13 cellular contexts compared by ENCODE assay signal in genomic region chr11:49184756-49185155, GRCh38. TPM values are rescaled to one million over a fixed set of nuclear protein-coding genes. Genes with fewer than 3 reads are reported as not detected.
"Had no signal": no experiment of that assay in that cellular context is flagged by ENCODE, and none has a peak within 500 bp of the region (broad histone marks: within the 10 kb centered on the region; RNA-seq: fewer than 3 reads in every experiment).

No MANE protein-coding gene starts in this region.

RNA-seq across cellular contexts. Expression of gene FOLH1, which starts 23.6 kb away (rescaled TPM):
- total RNA-seq: activated CD4-positive, alpha-beta T cell treated with anti-CD3 and anti-CD28 coated beads for 36 hours; activated CD4-positive, alpha-beta T cell treated with anti-CD3 and anti-CD28 coated beads, Interleukin-2, amount 10 ng/mL, durations not matched to agents 7 days and 5 days; activated CD8-positive, alpha-beta T cell treated with anti-CD3 and anti-CD28 coated beads, Interleukin-2, amount 10 ng/mL, durations not matched to agents 7 days and 5 days; activated naive CD8-positive, alpha-beta T cell treated with anti-CD3 and anti-CD28 coated beads, Interleukin-2, amount 10 ng/mL, durations not matched to agents 7 days and 5 days; activated T-helper 2 cell treated with anti-CD3 and anti-CD28 coated beads, Interferon-gamma antibody, Interleukin-2, Interleukin-4, amounts not matched to agents 10 μg/mL and 5 μg/mL and 100 μg/mL, durations not matched to agents 14 hours and 24 hours and 36 hours; ascending aorta; cardiac muscle cell; K562; NCI-H460; Peyer's patch; SJSA1; WTC11 had no signal
- polyA plus RNA-seq: cardiac muscle cell, K562, SK-N-SH had no signal
